Comparison of ENCODE assay signal across 15 cellular contexts in genomic region chr17:34527908-34528470, GRCh38. TPM values are rescaled to one million over a fixed set of nuclear protein-coding genes. Genes with fewer than 3 reads are reported as not detected.
DNase-seq lines count a peak whose midpoint lies in the region; ATAC-seq and TF ChIP-seq lines count a peak whose summit lies in the region.
"Had no signal": no experiment of that assay in that cellular context is flagged by ENCODE, and none has a peak within 500 bp of the region (broad histone marks: within the 10 kb centered on the region; RNA-seq: fewer than 3 reads in every experiment).

No MANE protein-coding gene starts in this region.

- no peak overlapping the region for H3K4me2 ChIP-seq in mesendoderm (ENCODE audit: low read length)

- H3K36me3 ChIP-seq in mesendoderm (ENCODE audit: control insufficient read depth, insufficient read depth, low read length) (no peaks in the 10 kb centered on the region), sigmoid colon (no peaks in the 10 kb centered on the region)
- H3K36me3 ChIP-seq: brain microvascular endothelial cell had no signal

- no peak for TF ChIP-seq EP300 in sigmoid colon (IDR thresholded peaks at IDR 0.05)

- H4K5ac ChIP-seq in mesendoderm (ENCODE audit: low read length) = no peak overlapping the region

- no peak overlapping the region for H3K56ac ChIP-seq in mesendoderm (ENCODE audit: low read length)

- TF ChIP-seq POLR2A in sigmoid colon (IDR thresholded peaks at IDR 0.05) = no peak

- DNase-seq in GM12865 (ENCODE audit: low read depth) (no peak), KBM-7 (peak; percentile 9), T-helper 17 cell (no peak), mesendoderm (peak; percentile 71), sigmoid colon (no peak), NCI-H748 (lab: John Stamatoyannopoulos, UW; ENCODE audit: unreplicated experiment) (no peak)
- DNase-seq: activated naive CD4-positive, alpha-beta T cell treated with anti-CD3 and anti-CD28 coated beads, Interleukin-2, amount 50 U/mL, for 16 hours; brain microvascular endothelial cell; effector CD4-positive, alpha-beta T cell; mesenchymal stem cell; NCI-H187 treated with DMSO at 0.1 percent for 48 hours; NCI-H748 treated with DMSO at 0.1 percent for 48 hours; SHP77 treated with DMSO at 0.1 percent for 48 hours had no signal

- H3K27me3 Mint-ChIP-seq in T-helper 17 cell = peaks cover 70% of the 10 kb centered on the region

- no peak overlapping the region for H3K4me3 Mint-ChIP-seq in T-helper 17 cell
- H3K4me3 Mint-ChIP-seq: stimulated activated naive CD8-positive, alpha-beta T cell treated with anti-CD3 and anti-CD28 coated beads, Interleukin-15, Interleukin-2, amounts not matched to agents 100 ng/mL and 50 ng/mL, for 24 hours had no signal

- no peak overlapping the region for H3K4me3 ChIP-seq in GM12865 (ENCODE audit: low read depth, low read length)
- no peak overlapping the region for H3K4me3 ChIP-seq in mesendoderm (ENCODE audit: low read length)
- H3K4me3 ChIP-seq in sigmoid colon = no peak overlapping the region

- H3K4me1 Mint-ChIP-seq in T-helper 17 cell = peaks cover 2% of the 10 kb centered on the region

- no peak overlapping the region for H2BK120ac ChIP-seq in mesendoderm (ENCODE audit: low read depth, low read length)

- H3K36me3 Mint-ChIP-seq in T-helper 17 cell (ENCODE audit: low read depth) = peaks cover 2% of the 10 kb centered on the region

- no peak overlapping the region for H2AK5ac ChIP-seq in mesendoderm (ENCODE audit: low read length)

- no peak overlapping the region for H4K8ac ChIP-seq in mesendoderm (ENCODE audit: low read depth, low read length)

- intact Hi-C loops in sigmoid colon (cut with DNase I) = no loop called here

- no peak overlapping the region for H3K9ac ChIP-seq in mesendoderm (ENCODE audit: low read length)

- no peaks in the 10 kb centered on the region for H3K27me3 ChIP-seq in mesendoderm (ENCODE audit: insufficient read depth, low read length, poor library complexity)
- peaks cover 0 to 40% (median 10%) of the 10 kb centered on the region in 3 donors for H3K27me3 ChIP-seq in sigmoid colon
- H3K27me3 ChIP-seq: brain microvascular endothelial cell had no signal

- peak; percentile 1 for TF ChIP-seq CTCF in GM12865 (IDR thresholded peaks at IDR 0.05; ENCODE audit: insufficient read depth, low read depth, low read length, missing control alignments)
- TF ChIP-seq CTCF in sigmoid colon (IDR thresholded peaks at IDR 0.05) = no peak

- H3K79me2 ChIP-seq in mesendoderm (ENCODE audit: control insufficient read depth, insufficient read depth, low read length) = no peaks in the 10 kb centered on the region

- H3K4me1 ChIP-seq in mesendoderm (ENCODE audit: control insufficient read depth, low read depth, low read length) (no peaks in the 10 kb centered on the region), sigmoid colon (no peaks in the 10 kb centered on the region)

- H3K18ac ChIP-seq in mesendoderm (ENCODE audit: low read length) = no peak overlapping the region

- H2BK5ac ChIP-seq in mesendoderm (ENCODE audit: low read length) = no peak overlapping the region

- peak overlapping the region; percentile 51 for H3K27ac Mint-ChIP-seq in T-helper 17 cell
- H3K27ac Mint-ChIP-seq: stimulated activated naive CD8-positive, alpha-beta T cell treated with anti-CD3 and anti-CD28 coated beads, Interleukin-15, Interleukin-2, amounts not matched to agents 100 ng/mL and 50 ng/mL, for 24 hours had no signal

- in situ Hi-C loops in KBM-7 (cut with MboI; ENCODE audit: low pct_unique_long_range_greater_than_20kb, low sequenced_read_pairs) = no loop called here

- no CpG with 5 or more reads among the region's 13 CpGs for WGBS in mesendoderm (ENCODE audit: extremely low coverage, insufficient coverage, low lambda C conversion rate)
- WGBS in sigmoid colon, 2 donors = 61 to 64% methylated on average over 13 of the region's 13 CpGs

- ATAC-seq in T-helper 17 cell (no peak), GM21526 (IDR thresholded peaks at IDR 0.05; ENCODE audit: low FRiP score, unreplicated experiment) (no peak)

- H3K27ac ChIP-seq in mesendoderm (ENCODE audit: low read depth, low read length) = no peak overlapping the region
- H3K27ac ChIP-seq in sigmoid colon = no peak overlapping the region
- H3K27ac ChIP-seq: brain microvascular endothelial cell had no signal

- no peak overlapping the region for H3K23ac ChIP-seq in mesendoderm (ENCODE audit: low read length)

- H3K9me3 ChIP-seq in T-helper 17 cell (ENCODE audit: control insufficient read depth, low read length, poor library complexity, severe bottlenecking) (no peaks in the 10 kb centered on the region), sigmoid colon (no peaks in the 10 kb centered on the region)

- no peak overlapping the region for H2BK15ac ChIP-seq in mesendoderm (replicated peaks; ENCODE audit: low read depth)

- H3K4ac ChIP-seq in mesendoderm (ENCODE audit: low read depth, low read length) = no peak overlapping the region

- H3K79me1 ChIP-seq in mesendoderm (ENCODE audit: low read length) = no peaks in the 10 kb centered on the region

RNA-seq across cellular contexts. Expression of gene TMEM132E, which starts 51.4 kb away (rescaled TPM):
- total RNA-seq in T-helper 17 cell = not detected
- polyA plus RNA-seq in mesendoderm (2013, experiment 1 of 2) = 0.08 TPM
- 0.10 TPM for polyA plus RNA-seq in mesendoderm (2013, experiment 2 of 2)
- not detected for total RNA-seq in sigmoid colon
- under 1 TPM in 1 of 3 donors, not detected in 2; 0.10 TPM for polyA plus RNA-seq in sigmoid colon

Comparison
In these comparisons a context has a peak if more than half of its experiments do, and no peak if none do; other contexts are left out.
1. DNase-seq: peak in KBM-7 (single experiment) and mesendoderm (single experiment); none in GM12865 (single experiment), T-helper 17 cell (0 of 3), sigmoid colon (single experiment) and NCI-H748 (single experiment).